ENCODE assay signal across 11 cellular contexts in the genomic region with DNA sequence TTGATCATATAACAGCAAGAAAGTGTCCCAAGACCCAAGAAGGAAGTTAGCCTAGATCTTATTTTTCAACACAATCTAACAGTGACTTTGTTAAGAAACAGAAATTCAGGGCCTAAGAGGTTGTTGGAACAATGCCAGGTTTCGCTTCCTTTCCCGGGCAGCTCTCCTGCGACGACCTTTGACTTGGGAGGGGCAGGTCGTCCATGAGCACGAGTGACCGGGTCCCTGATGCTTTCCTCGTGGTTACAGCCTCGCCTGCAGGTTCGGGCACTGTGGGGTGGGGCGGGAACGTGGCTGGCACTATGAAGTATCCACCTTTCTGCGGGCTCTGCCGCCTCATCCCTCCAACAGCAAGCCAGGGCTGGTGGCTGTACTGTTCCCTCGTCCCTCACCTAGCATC.
A peak's percentile ranks its signal among the peaks of the same experiment; 100 is the strongest.
DNase-seq lines count a peak whose midpoint lies in the region; ATAC-seq, FAIRE-seq and TF ChIP-seq lines count a peak whose summit lies in the region.
"Had no signal": no experiment of that assay in that cellular context is flagged by ENCODE, and none has a peak within 500 bp of the region (broad histone marks: within the 10 kb centered on the region; RNA-seq: fewer than 3 reads in every experiment).

No MANE protein-coding gene starts in this region.

- H3K9me3 ChIP-seq in K562 (replicated peaks; ENCODE audit: control insufficient read depth, insufficient read depth, low read depth, low read length) (no peaks in the 10 kb centered on the region), mucosa of descending colon (no peaks in the 10 kb centered on the region)

- H3K27ac ChIP-seq in K562 (ENCODE audit: extremely low read depth, low read depth, low read length) = no peak overlapping the region

- no peak for ATAC-seq in K562
- ATAC-seq in mucosa of descending colon = peak; percentile 92
- no peak for ATAC-seq in stimulated activated effector memory CD8-positive, alpha-beta T cell treated with anti-CD3 and anti-CD28 coated beads, Interleukin-12 subunit alpha, Interleukin-12 subunit beta, amount 100 ng/mL, for 72 hours
- ATAC-seq in HG02840 (IDR thresholded peaks at IDR 0.05; ENCODE audit: low FRiP score, unreplicated experiment) = no peak

- H4K20me1 ChIP-seq in K562 (replicated peaks; ENCODE audit: control insufficient read depth, insufficient read depth, low read length) = no peaks in the 10 kb centered on the region; the same call in 1 of the 2 replicates

- peaks cover 0 to 8% of the 10 kb centered on the region in 2 experiments; a peak in 2 of 5 replicates for H3K4me1 ChIP-seq in K562 (replicated peaks in 1 of 2; ENCODE audit: control insufficient read depth in 2 of 2, insufficient read depth in 2 of 2, low read length in 2 of 2)
- H3K4me1 ChIP-seq in mucosa of descending colon (ENCODE audit: low read depth) = peaks cover 4% of the 10 kb centered on the region

- peak; percentile 91 for DNase-seq in CD14-positive monocyte (ENCODE audit: low spot score)
- peak; percentile 1 for DNase-seq in KG1 (lab: John Stamatoyannopoulos, UW)
- peak in 2 of 4 experiments; percentile 12 to 16 for DNase-seq in K562 (ENCODE audit: extremely low read depth in 1 of 4, low spot score in 3 of 4)
- DNase-seq in mucosa of descending colon = peak; percentile 70 to 75 (median 72)
- no peak for DNase-seq in activated gamma-delta T cell (lab: John Stamatoyannopoulos, UW)
- no peak for DNase-seq in stimulated activated effector memory CD8-positive, alpha-beta T cell treated with anti-CD3 and anti-CD28 coated beads, Interleukin-12 subunit alpha, Interleukin-12 subunit beta, amount 100 ng/mL, for 72 hours (ENCODE audit: low spot score in 2 of 2)
- DNase-seq in HuH-7 (ENCODE audit: low spot score) = no peak
- DNase-seq: NCI-H524 treated with DMSO at 0.1 percent for 48 hours; stimulated activated naive CD4-positive, alpha-beta T cell had no signal

- no peak overlapping the region for H3K4me3 ChIP-seq in K562
- no peak overlapping the region for H3K4me3 ChIP-seq in mucosa of descending colon
- H3K4me3 ChIP-seq: smooth muscle cell had no signal

- no peaks in the 10 kb centered on the region for H3K9me1 ChIP-seq in K562 (ENCODE audit: control insufficient read depth, insufficient read depth, low read length)

- TF ChIP-seq POLR2A in K562 (conservative IDR thresholded peaks at IDR 0.05) = no peak

- TF ChIP-seq EP300 in K562 (IDR thresholded peaks at IDR 0.05; ENCODE audit: low read length) = no peak

- H3K4me3 Mint-ChIP-seq in CD14-positive monocyte = peak overlapping the region in 1 of 2 donors; percentile 37
- H3K4me3 Mint-ChIP-seq in stimulated activated effector memory CD8-positive, alpha-beta T cell treated with anti-CD3 and anti-CD28 coated beads, Interleukin-12 subunit alpha, Interleukin-12 subunit beta, amount 100 ng/mL, for 72 hours = no peak overlapping the region

- peak overlapping the region; percentile 5; the same call in 1 of the 2 replicates for H3K4me2 ChIP-seq in K562 (ENCODE audit: insufficient read depth, low read length)
- H3K4me2 ChIP-seq: smooth muscle cell had no signal

- TF ChIP-seq RAD21 in K562 (CRISPR knock-in tag; conservative IDR thresholded peaks at IDR 0.05 in 1 of 2, IDR thresholded peaks at IDR 0.05 in 1 of 2) = no peak

- intact Hi-C loops in CD14-positive monocyte (cut with micrococcal nuclease) (loop anchor here in 1 of 2 donors (10.0 kb wide), 1 partner anchor 56 kb away; no protein-coding TSS in a partner anchor), K562 (cut with micrococcal nuclease) (no loop called here), mucosa of descending colon (cut with DNase I, micrococcal nuclease) (no loop called here)

- CTCF ChIA-PET in K562 (lab: Yijun Ruan, JAX; ENCODE audit: low intra/inter-chr PET ratio) = no interaction called here

- no peaks in the 10 kb centered on the region for H3K36me3 ChIP-seq in K562 (ENCODE audit: control insufficient read depth, insufficient read depth, low read length)
- H3K36me3 ChIP-seq in mucosa of descending colon (ENCODE audit: low read depth) = no peaks in the 10 kb centered on the region

- H3K4me1 Mint-ChIP-seq in CD14-positive monocyte = peaks cover 29% of the 10 kb centered on the region
- peaks cover 5% of the 10 kb centered on the region for H3K4me1 Mint-ChIP-seq in stimulated activated effector memory CD8-positive, alpha-beta T cell treated with anti-CD3 and anti-CD28 coated beads, Interleukin-12 subunit alpha, Interleukin-12 subunit beta, amount 100 ng/mL, for 72 hours

- H3K79me2 ChIP-seq in K562 (ENCODE audit: control insufficient read depth, insufficient read depth, low read length) = no peaks in the 10 kb centered on the region

- H3K27ac Mint-ChIP-seq in CD14-positive monocyte = peak overlapping the region; percentile 77 to 93 (median 90)
- no peak overlapping the region for H3K27ac Mint-ChIP-seq in stimulated activated effector memory CD8-positive, alpha-beta T cell treated with anti-CD3 and anti-CD28 coated beads, Interleukin-12 subunit alpha, Interleukin-12 subunit beta, amount 100 ng/mL, for 72 hours

- H3K27me3 ChIP-seq in K562 (ENCODE audit: control insufficient read depth in 2 of 2, insufficient read depth in 2 of 2, low read length in 2 of 2) = peaks cover 6 to 32% of the 10 kb centered on the region in 2 experiments; a peak in 4 of 5 replicates

- no peak overlapping the region for H3K9ac ChIP-seq in K562 (ENCODE audit: insufficient read depth in 1 of 2, low read depth in 2 of 2, low read length in 2 of 2)

- POLR2A ChIA-PET in K562 (lab: Yijun Ruan, JAX) = no interaction called here

- peaks cover 0 to 7% (median 3%) of the 10 kb centered on the region in 3 donors for H3K27me3 Mint-ChIP-seq in CD14-positive monocyte (ENCODE audit: low read depth in 3 of 3)

- peaks cover 0 to 10% (median 4%) of the 10 kb centered on the region in 7 donors for H3K9me3 Mint-ChIP-seq in CD14-positive monocyte
- no peaks in the 10 kb centered on the region for H3K9me3 Mint-ChIP-seq in stimulated activated effector memory CD8-positive, alpha-beta T cell treated with anti-CD3 and anti-CD28 coated beads, Interleukin-12 subunit alpha, Interleukin-12 subunit beta, amount 100 ng/mL, for 72 hours

- H3K36me3 Mint-ChIP-seq in CD14-positive monocyte = peaks cover 0 to 4% of the 10 kb centered on the region in 2 donors
- H3K36me3 Mint-ChIP-seq in stimulated activated effector memory CD8-positive, alpha-beta T cell treated with anti-CD3 and anti-CD28 coated beads, Interleukin-12 subunit alpha, Interleukin-12 subunit beta, amount 100 ng/mL, for 72 hours = no peaks in the 10 kb centered on the region

- TF ChIP-seq CTCF in CD14-positive monocyte (IDR thresholded peaks at IDR 0.05) (no peak), K562 (IDR thresholded peaks at IDR 0.05 in 2 of 3, conservative IDR thresholded peaks at IDR 0.05 in 1 of 3; ENCODE audit: insufficient read depth in 2 of 3, low read depth in 1 of 3, low read length in 3 of 3) (no peak), mucosa of descending colon (IDR thresholded peaks at IDR 0.05) (no peak)

- 0 out of 2 replicates have a peak overlapping the region, but pooled peaks have one; percentile 24 for H2AFZ ChIP-seq in K562 (ENCODE audit: low read depth, low read length)

- WGBS in K562 (ENCODE audit: insufficient coverage, low coverage, missing lambda C conversion rate) = 0% methylated on average over 13 of the region's 15 CpGs

- BruUV-seq in K562 (replicated peaks; lab: Mats Ljungman, UMichigan) = no TSS peak

- in situ Hi-C loops in K562 (cut with MboI) = no loop called here

- no peak for FAIRE-seq in K562 (lab: Jason Lieb, UNC)

TF ChIP-seq in K562, 482 proteins besides CTCF, POLR2A, EP300 and RAD21 (continues in another document):
- TF ChIP-seq, protein P1, sequence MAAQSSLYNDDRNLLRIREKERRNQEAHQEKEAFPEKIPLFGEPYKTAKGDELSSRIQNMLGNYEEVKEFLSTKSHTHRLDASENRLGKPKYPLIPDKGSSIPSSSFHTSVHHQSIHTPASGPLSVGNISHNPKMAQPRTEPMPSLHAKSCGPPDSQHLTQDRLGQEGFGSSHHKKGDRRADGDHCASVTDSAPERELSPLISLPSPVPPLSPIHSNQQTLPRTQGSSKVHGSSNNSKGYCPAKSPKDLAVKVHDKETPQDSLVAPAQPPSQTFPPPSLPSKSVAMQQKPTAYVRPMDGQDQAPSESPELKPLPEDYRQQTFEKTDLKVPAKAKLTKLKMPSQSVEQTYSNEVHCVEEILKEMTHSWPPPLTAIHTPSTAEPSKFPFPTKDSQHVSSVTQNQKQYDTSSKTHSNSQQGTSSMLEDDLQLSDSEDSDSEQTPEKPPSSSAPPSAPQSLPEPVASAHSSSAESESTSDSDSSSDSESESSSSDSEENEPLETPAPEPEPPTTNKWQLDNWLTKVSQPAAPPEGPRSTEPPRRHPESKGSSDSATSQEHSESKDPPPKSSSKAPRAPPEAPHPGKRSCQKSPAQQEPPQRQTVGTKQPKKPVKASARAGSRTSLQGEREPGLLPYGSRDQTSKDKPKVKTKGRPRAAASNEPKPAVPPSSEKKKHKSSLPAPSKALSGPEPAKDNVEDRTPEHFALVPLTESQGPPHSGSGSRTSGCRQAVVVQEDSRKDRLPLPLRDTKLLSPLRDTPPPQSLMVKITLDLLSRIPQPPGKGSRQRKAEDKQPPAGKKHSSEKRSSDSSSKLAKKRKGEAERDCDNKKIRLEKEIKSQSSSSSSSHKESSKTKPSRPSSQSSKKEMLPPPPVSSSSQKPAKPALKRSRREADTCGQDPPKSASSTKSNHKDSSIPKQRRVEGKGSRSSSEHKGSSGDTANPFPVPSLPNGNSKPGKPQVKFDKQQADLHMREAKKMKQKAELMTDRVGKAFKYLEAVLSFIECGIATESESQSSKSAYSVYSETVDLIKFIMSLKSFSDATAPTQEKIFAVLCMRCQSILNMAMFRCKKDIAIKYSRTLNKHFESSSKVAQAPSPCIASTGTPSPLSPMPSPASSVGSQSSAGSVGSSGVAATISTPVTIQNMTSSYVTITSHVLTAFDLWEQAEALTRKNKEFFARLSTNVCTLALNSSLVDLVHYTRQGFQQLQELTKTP (IDR thresholded peaks at IDR 0.05; ENCODE audit: low read depth in 1 of 2, partially characterized antibody in 2 of 2) = no peak
- TF ChIP-seq NR2C1 (IDR thresholded peaks at IDR 0.05) (no peak; the same call in 1 of the 2 replicates), NR2C1 (tag; IDR thresholded peaks at IDR 0.05) (peak; percentile 79), NR2C2 (CRISPR knock-in tag; IDR thresholded peaks at IDR 0.05) (no peak), NR2C2 (tag; IDR thresholded peaks at IDR 0.05) (peak; percentile 88), ZNF507 (tag; conservative IDR thresholded peaks at IDR 0.05) (no peak), NFIX (CRISPR knock-in tag; IDR thresholded peaks at IDR 0.05; ENCODE audit: low read depth) (peak; percentile 46; the same call in 1 of the 2 replicates), SPI1 (IDR thresholded peaks at IDR 0.05; ENCODE audit: borderline replicate concordance, low read depth, low read length) (peak; percentile 62; the same call in 1 of the 2 replicates)

Comparison
In these comparisons a context has a peak if more than half of its experiments do, and no peak if none do; other contexts are left out.
1. DNase-seq: peak in CD14-positive monocyte (single experiment), KG1 (single experiment) and mucosa of descending colon (3 of 3); none in activated gamma-delta T cell (single experiment), stimulated activated effector memory CD8-positive, alpha-beta T cell treated with anti-CD3 and anti-CD28 coated beads, Interleukin-12 subunit alpha, Interleukin-12 subunit beta, amount 100 ng/mL, for 72 hours (0 of 2) and HuH-7 (single experiment).